1 cellular context compared by ENCODE assay signal in the genomic region with DNA sequence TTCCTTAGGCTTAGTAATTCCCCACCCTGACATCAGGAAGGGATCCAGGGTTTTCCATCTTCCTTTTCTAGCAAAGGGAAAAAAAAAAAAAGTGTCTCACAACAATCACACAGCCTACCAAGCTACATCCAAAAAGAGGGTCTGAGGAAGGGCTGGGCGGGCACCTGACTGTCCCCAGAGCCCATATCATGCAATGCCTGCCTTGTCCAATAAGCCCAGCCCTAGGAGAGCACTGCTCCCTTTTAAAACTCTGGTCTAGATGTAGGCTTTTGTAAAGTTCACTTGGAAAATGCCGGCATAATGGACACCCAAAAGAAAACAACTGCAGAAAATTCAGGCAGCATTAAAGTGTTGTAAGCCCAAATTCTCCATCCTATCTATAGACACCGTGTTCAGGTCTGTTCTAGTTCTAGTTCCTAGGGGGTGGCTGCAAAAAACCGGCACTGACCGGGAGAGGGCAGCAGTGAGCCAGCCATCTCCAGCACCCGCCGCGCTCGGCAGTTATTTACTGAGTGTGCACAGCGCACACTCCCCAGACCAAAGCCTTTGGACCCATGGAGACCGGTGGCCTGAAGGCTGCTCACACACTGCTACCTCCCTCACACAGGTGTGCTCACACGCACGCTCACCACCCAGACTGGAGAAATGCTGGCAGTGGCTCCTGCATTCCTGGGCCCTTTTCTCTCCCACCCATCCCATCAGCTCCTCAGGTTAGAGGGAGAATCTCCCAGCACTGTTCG.
TF ChIP-seq lines count a peak whose summit lies in the region.

No MANE protein-coding gene starts in this region.

TF ChIP-seq in HepG2, 621 proteins besides CTCF, POLR2A, EP300 and RAD21 (continued from another document and continues in another):
- TF ChIP-seq, protein P1, sequence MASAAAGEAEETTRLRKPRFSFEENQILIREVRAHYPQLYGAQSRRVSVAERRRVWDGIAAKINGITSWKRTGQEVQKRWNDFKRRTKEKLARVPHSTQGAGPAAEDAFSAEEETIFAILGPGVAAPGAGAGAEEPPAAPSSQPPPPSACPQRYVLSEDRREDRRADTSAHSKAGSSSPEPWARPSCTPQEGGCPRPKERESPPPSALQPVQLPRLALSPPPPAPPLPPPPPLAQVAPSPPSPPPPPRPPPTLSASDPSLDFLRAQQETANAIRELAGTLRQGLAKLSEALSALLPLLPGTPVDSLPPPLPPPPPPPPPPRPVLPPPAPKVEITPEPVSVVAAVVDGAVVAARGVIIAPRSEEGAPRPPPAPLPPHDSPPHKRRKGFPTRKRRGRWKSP (CRISPR knock-in tag; IDR thresholded peaks at IDR 0.05): 0 out of 2 replicates have a peak, but pooled peaks have one; percentile 32
- TF ChIP-seq SPEN (CRISPR knock-in tag; IDR thresholded peaks at IDR 0.05; ENCODE audit: low read depth): peak; percentile 51; the same call in 1 of the 2 replicates
- peak; percentile 64 for TF ChIP-seq HNF4A (CRISPR knock-in tag; IDR thresholded peaks at IDR 0.05)
- TF ChIP-seq EHMT2 (IDR thresholded peaks at IDR 0.05; ENCODE audit: borderline replicate concordance, low read depth, low read length): no peak
- TF ChIP-seq, protein P2, sequence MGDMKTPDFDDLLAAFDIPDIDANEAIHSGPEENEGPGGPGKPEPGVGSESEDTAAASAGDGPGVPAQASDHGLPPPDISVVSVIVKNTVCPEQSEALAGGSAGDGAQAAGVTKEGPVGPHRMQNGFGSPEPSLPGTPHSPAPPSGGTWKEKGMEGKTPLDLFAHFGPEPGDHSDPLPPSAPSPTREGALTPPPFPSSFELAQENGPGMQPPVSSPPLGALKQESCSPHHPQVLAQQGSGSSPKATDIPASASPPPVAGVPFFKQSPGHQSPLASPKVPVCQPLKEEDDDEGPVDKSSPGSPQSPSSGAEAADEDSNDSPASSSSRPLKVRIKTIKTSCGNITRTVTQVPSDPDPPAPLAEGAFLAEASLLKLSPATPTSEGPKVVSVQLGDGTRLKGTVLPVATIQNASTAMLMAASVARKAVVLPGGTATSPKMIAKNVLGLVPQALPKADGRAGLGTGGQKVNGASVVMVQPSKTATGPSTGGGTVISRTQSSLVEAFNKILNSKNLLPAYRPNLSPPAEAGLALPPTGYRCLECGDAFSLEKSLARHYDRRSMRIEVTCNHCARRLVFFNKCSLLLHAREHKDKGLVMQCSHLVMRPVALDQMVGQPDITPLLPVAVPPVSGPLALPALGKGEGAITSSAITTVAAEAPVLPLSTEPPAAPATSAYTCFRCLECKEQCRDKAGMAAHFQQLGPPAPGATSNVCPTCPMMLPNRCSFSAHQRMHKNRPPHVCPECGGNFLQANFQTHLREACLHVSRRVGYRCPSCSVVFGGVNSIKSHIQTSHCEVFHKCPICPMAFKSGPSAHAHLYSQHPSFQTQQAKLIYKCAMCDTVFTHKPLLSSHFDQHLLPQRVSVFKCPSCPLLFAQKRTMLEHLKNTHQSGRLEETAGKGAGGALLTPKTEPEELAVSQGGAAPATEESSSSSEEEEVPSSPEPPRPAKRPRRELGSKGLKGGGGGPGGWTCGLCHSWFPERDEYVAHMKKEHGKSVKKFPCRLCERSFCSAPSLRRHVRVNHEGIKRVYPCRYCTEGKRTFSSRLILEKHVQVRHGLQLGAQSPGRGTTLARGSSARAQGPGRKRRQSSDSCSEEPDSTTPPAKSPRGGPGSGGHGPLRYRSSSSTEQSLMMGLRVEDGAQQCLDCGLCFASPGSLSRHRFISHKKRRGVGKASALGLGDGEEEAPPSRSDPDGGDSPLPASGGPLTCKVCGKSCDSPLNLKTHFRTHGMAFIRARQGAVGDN (CRISPR knock-in tag; IDR thresholded peaks at IDR 0.05): peak; percentile 68
- TF ChIP-seq GATAD2A (CRISPR knock-in tag; IDR thresholded peaks at IDR 0.05): peak; percentile 36; the same call in 1 of the 2 replicates
- TF ChIP-seq ZNF501 (CRISPR knock-in tag; IDR thresholded peaks at IDR 0.05): peak; percentile 42; the same call in 1 of the 2 replicates
- peak; percentile 52; the same call in 1 of the 2 replicates for TF ChIP-seq ZNF556 (CRISPR knock-in tag; IDR thresholded peaks at IDR 0.05; ENCODE audit: borderline replicate concordance)
- no peak for TF ChIP-seq ZFP62 (CRISPR knock-in tag; IDR thresholded peaks at IDR 0.05)
- 0 out of 2 replicates have a peak, but pooled peaks have one; percentile 24 for TF ChIP-seq PAXIP1 (CRISPR knock-in tag; conservative IDR thresholded peaks at IDR 0.05)
- TF ChIP-seq TAF15 (IDR thresholded peaks at IDR 0.05; ENCODE audit: low read depth, low read length, poor library complexity, severe bottlenecking): no peak
- no peak for TF ChIP-seq CBFB (CRISPR knock-in tag; IDR thresholded peaks at IDR 0.05)
- no peak for TF ChIP-seq PLRG1 (conservative IDR thresholded peaks at IDR 0.05)
- TF ChIP-seq TP53 (CRISPR knock-in tag; conservative IDR thresholded peaks at IDR 0.05): no peak
- TF ChIP-seq ZFP91 (CRISPR knock-in tag; IDR thresholded peaks at IDR 0.05; ENCODE audit: borderline replicate concordance): no peak
- peak; percentile 100 for TF ChIP-seq ZBTB43 (CRISPR knock-in tag; conservative IDR thresholded peaks at IDR 0.05)
- peak; percentile 50 to 83; a peak in 2 of 4 replicates for TF ChIP-seq HMGXB4 (CRISPR knock-in tag; IDR thresholded peaks at IDR 0.05; ENCODE audit: borderline replicate concordance in 1 of 2, low read depth in 1 of 2)
- peak; percentile 77 for TF ChIP-seq XRCC5 (optimal IDR thresholded peaks at IDR 0.05; ENCODE audit: low read length)
- TF ChIP-seq SKI (IDR thresholded peaks at IDR 0.05; ENCODE audit: partially characterized antibody): no peak
- TF ChIP-seq ARHGAP35 (CRISPR knock-in tag; IDR thresholded peaks at IDR 0.05; ENCODE audit: borderline replicate concordance): no peak
- TF ChIP-seq STAG1 (CRISPR knock-in tag; IDR thresholded peaks at IDR 0.05): peak; percentile 78
- peak; percentile 38; the same call in 1 of the 2 replicates for TF ChIP-seq ZBTB20 (CRISPR knock-in tag; IDR thresholded peaks at IDR 0.05; ENCODE audit: borderline replicate concordance, low read depth)
- peak; percentile 22; the same call in 1 of the 2 replicates for TF ChIP-seq MYC (CRISPR knock-in tag; IDR thresholded peaks at IDR 0.05; ENCODE audit: borderline replicate concordance)
- TF ChIP-seq YY1 (IDR thresholded peaks at IDR 0.05; ENCODE audit: insufficient read depth, insufficient replicate concordance, low read depth, low read length): no peak
- TF ChIP-seq FOXA1 (IDR thresholded peaks at IDR 0.05): no peak
- peak; percentile 89 for TF ChIP-seq FOXA1 (CRISPR knock-in tag; IDR thresholded peaks at IDR 0.05)
- peak; percentile 75 for TF ChIP-seq FOXA3 (CRISPR knock-in tag; IDR thresholded peaks at IDR 0.05)
- TF ChIP-seq TBX2 (CRISPR knock-in tag; IDR thresholded peaks at IDR 0.05; ENCODE audit: borderline replicate concordance): peak; percentile 24; the same call in 1 of the 2 replicates
- 0 out of 2 replicates have a peak, but pooled peaks have one; percentile 15 for TF ChIP-seq GATAD1 (CRISPR knock-in tag; IDR thresholded peaks at IDR 0.05)
- no peak for TF ChIP-seq NONO (IDR thresholded peaks at IDR 0.05)
- peak; percentile 55 for TF ChIP-seq NONO (CRISPR knock-in tag; conservative IDR thresholded peaks at IDR 0.05)
- TF ChIP-seq, protein P3, sequence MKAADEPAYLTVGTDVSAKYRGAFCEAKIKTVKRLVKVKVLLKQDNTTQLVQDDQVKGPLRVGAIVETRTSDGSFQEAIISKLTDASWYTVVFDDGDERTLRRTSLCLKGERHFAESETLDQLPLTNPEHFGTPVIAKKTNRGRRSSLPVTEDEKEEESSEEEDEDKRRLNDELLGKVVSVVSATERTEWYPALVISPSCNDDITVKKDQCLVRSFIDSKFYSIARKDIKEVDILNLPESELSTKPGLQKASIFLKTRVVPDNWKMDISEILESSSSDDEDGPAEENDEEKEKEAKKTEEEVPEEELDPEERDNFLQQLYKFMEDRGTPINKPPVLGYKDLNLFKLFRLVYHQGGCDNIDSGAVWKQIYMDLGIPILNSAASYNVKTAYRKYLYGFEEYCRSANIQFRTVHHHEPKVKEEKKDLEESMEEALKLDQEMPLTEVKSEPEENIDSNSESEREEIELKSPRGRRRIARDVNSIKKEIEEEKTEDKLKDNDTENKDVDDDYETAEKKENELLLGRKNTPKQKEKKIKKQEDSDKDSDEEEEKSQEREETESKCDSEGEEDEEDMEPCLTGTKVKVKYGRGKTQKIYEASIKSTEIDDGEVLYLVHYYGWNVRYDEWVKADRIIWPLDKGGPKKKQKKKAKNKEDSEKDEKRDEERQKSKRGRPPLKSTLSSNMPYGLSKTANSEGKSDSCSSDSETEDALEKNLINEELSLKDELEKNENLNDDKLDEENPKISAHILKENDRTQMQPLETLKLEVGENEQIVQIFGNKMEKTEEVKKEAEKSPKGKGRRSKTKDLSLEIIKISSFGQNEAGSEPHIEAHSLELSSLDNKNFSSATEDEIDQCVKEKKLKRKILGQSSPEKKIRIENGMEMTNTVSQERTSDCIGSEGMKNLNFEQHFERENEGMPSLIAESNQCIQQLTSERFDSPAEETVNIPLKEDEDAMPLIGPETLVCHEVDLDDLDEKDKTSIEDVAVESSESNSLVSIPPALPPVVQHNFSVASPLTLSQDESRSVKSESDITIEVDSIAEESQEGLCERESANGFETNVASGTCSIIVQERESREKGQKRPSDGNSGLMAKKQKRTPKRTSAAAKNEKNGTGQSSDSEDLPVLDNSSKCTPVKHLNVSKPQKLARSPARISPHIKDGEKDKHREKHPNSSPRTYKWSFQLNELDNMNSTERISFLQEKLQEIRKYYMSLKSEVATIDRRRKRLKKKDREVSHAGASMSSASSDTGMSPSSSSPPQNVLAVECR (CRISPR knock-in tag; IDR thresholded peaks at IDR 0.05; ENCODE audit: borderline replicate concordance): peak; percentile 18; the same call in 1 of the 2 replicates
- peak; percentile 25; the same call in 1 of the 2 replicates for TF ChIP-seq ZNF619 (CRISPR knock-in tag; IDR thresholded peaks at IDR 0.05)
- TF ChIP-seq ZNF704 (CRISPR knock-in tag; IDR thresholded peaks at IDR 0.05; ENCODE audit: borderline replicate concordance): no peak
